ENCODE assay signal across 9 cellular contexts in genomic region chr2:170822292-170822884, GRCh38. TPM values are rescaled to one million over a fixed set of nuclear protein-coding genes. Genes with fewer than 3 reads are reported as not detected.
A peak's percentile ranks its signal among the peaks of the same experiment; 100 is the strongest.
DNase-seq lines count a peak whose midpoint lies in the region; ATAC-seq and TF ChIP-seq lines count a peak whose summit lies in the region.
"Had no signal": no experiment of that assay in that cellular context is flagged by ENCODE, and none has a peak within 500 bp of the region (broad histone marks: within the 10 kb centered on the region; RNA-seq: fewer than 3 reads in every experiment).

No MANE protein-coding gene starts in this region.

- intact Hi-C loops in activated T-helper 1 cell treated with anti-CD3 and anti-CD28 coated beads, Interleukin-12 subunit alpha, Interleukin-12 subunit beta, Interleukin-2, Interleukin-4 antibody, amounts not matched to agents 30 ng/mL and 10 ng/mL and 1 ng/mL, durations not matched to agents 14 hours and 24 hours and 36 hours (cut with micrococcal nuclease): no loop called here
- intact Hi-C loops in adrenal gland (cut with DNase I): no loop called here

- no peaks in the 10 kb centered on the region for H3K9me2 ChIP-seq in GM23338 (ENCODE audit: insufficient read depth)

- H3K36me3 ChIP-seq in GM23338 (ENCODE audit: insufficient read depth) (no peaks in the 10 kb centered on the region), iPS-20b (ENCODE audit: insufficient read depth, low read depth, low read length) (no peaks in the 10 kb centered on the region), adrenal gland (replicated peaks in 1 of 2) (no peaks in the 10 kb centered on the region)
- H3K36me3 ChIP-seq: neutrophil had no signal

- H3K27me3 Mint-ChIP-seq in GM23338 (ENCODE audit: insufficient read depth, low read depth, poor library complexity): peaks cover 97% of the 10 kb centered on the region
- peaks cover 83% of the 10 kb centered on the region for H3K27me3 Mint-ChIP-seq in activated T-helper 1 cell treated with anti-CD3 and anti-CD28 coated beads, Interleukin-12 subunit alpha, Interleukin-12 subunit beta, Interleukin-2, Interleukin-4 antibody, amounts not matched to agents 30 ng/mL and 10 ng/mL and 1 ng/mL, durations not matched to agents 14 hours and 24 hours and 36 hours (ENCODE audit: insufficient read depth)

- peaks cover 10% of the 10 kb centered on the region; the same call in 1 of the 2 replicates for H4K20me1 ChIP-seq in GM23338 (replicated peaks; ENCODE audit: insufficient read depth)

- H3K79me2 ChIP-seq in GM23338 (replicated peaks; ENCODE audit: insufficient read depth): no peaks in the 10 kb centered on the region

- H3K4me1 Mint-ChIP-seq in GM23338: peaks cover 49% of the 10 kb centered on the region
- peaks cover 29% of the 10 kb centered on the region for H3K4me1 Mint-ChIP-seq in activated T-helper 1 cell treated with anti-CD3 and anti-CD28 coated beads, Interleukin-12 subunit alpha, Interleukin-12 subunit beta, Interleukin-2, Interleukin-4 antibody, amounts not matched to agents 30 ng/mL and 10 ng/mL and 1 ng/mL, durations not matched to agents 14 hours and 24 hours and 36 hours (ENCODE audit: low read depth)

- peaks cover 21% of the 10 kb centered on the region for H3F3A ChIP-seq in GM23338 (replicated peaks; ENCODE audit: low read depth)

- TF ChIP-seq CTCF in GM23338 (conservative IDR thresholded peaks at IDR 0.05; ENCODE audit: low read depth in 2 of 2): peak; percentile 49 to 71
- TF ChIP-seq CTCF in adrenal gland (IDR thresholded peaks at IDR 0.05): no peak

- peak overlapping the region; percentile 97 for H3K4me2 ChIP-seq in GM23338

- H3K4me3 ChIP-seq in GM23338: peak overlapping the region; percentile 63
- H3K4me3 ChIP-seq in iPS-20b (ENCODE audit: low read length): peak overlapping the region; percentile 62
- no peak overlapping the region for H3K4me3 ChIP-seq in adrenal gland

- peak overlapping the region; percentile 77 for H3K4me3 Mint-ChIP-seq in GM23338
- H3K4me3 Mint-ChIP-seq in activated T-helper 1 cell treated with anti-CD3 and anti-CD28 coated beads, Interleukin-12 subunit alpha, Interleukin-12 subunit beta, Interleukin-2, Interleukin-4 antibody, amounts not matched to agents 30 ng/mL and 10 ng/mL and 1 ng/mL, durations not matched to agents 14 hours and 24 hours and 36 hours: peak overlapping the region; percentile 4

- no peaks in the 10 kb centered on the region; the same call in 2 of the 3 replicates for H3K36me3 Mint-ChIP-seq in GM23338 (ENCODE audit: low read depth)
- H3K36me3 Mint-ChIP-seq in activated T-helper 1 cell treated with anti-CD3 and anti-CD28 coated beads, Interleukin-12 subunit alpha, Interleukin-12 subunit beta, Interleukin-2, Interleukin-4 antibody, amounts not matched to agents 30 ng/mL and 10 ng/mL and 1 ng/mL, durations not matched to agents 14 hours and 24 hours and 36 hours (ENCODE audit: low read depth): peaks cover 2% of the 10 kb centered on the region

- peak overlapping the region; percentile 94 for H2AFZ ChIP-seq in GM23338

- H3K27me3 ChIP-seq in GM23338 (ENCODE audit: insufficient read depth): peaks cover 100% of the 10 kb centered on the region
- peaks cover 99% of the 10 kb centered on the region for H3K27me3 ChIP-seq in iPS-20b (ENCODE audit: insufficient read depth, low read length)
- peaks cover 18% of the 10 kb centered on the region for H3K27me3 ChIP-seq in adrenal gland

- peak; percentile 21 for ATAC-seq in GM23338
- ATAC-seq in stimulated activated naive CD8-positive, alpha-beta T cell treated with anti-CD3 and anti-CD28 coated beads, Interleukin-15, Interleukin-2, amounts not matched to agents 100 U/mL and 50 U/mL, for 24 hours: peak; percentile 57

- TF ChIP-seq POLR2A in adrenal gland (IDR thresholded peaks at IDR 0.05): no peak

- WGBS in adrenal gland, 4 donors: 51 to 69% (median 54%) methylated on average over 26 to 38 of the region's 38 CpGs

- H3K27ac Mint-ChIP-seq in GM23338: no peak overlapping the region
- H3K27ac Mint-ChIP-seq in activated T-helper 1 cell treated with anti-CD3 and anti-CD28 coated beads, Interleukin-12 subunit alpha, Interleukin-12 subunit beta, Interleukin-2, Interleukin-4 antibody, amounts not matched to agents 30 ng/mL and 10 ng/mL and 1 ng/mL, durations not matched to agents 14 hours and 24 hours and 36 hours: peak overlapping the region; percentile 43

- H3K9me3 ChIP-seq in iPS-20b (ENCODE audit: insufficient read depth, low read depth, low read length) (no peaks in the 10 kb centered on the region), adrenal gland (replicated peaks in 1 of 3) (no peaks in the 10 kb centered on the region)
- H3K9me3 ChIP-seq: neutrophil had no signal

- H3K27ac ChIP-seq in GM23338 (ENCODE audit: low read depth) (no peak overlapping the region), iPS-20b (ENCODE audit: low read length) (no peak overlapping the region), adrenal gland (no peak overlapping the region)
- H3K27ac ChIP-seq: neutrophil had no signal

- peaks cover 3% of the 10 kb centered on the region; the same call in 2 of the 3 replicates for H3K9me3 Mint-ChIP-seq in GM23338
- H3K9me3 Mint-ChIP-seq in activated T-helper 1 cell treated with anti-CD3 and anti-CD28 coated beads, Interleukin-12 subunit alpha, Interleukin-12 subunit beta, Interleukin-2, Interleukin-4 antibody, amounts not matched to agents 30 ng/mL and 10 ng/mL and 1 ng/mL, durations not matched to agents 14 hours and 24 hours and 36 hours: no peaks in the 10 kb centered on the region

- DNase-seq in GM23338 (ENCODE audit: low spot score): peak; percentile 62
- DNase-seq in activated T-helper 1 cell treated with anti-CD3 and anti-CD28 coated beads, Interleukin-12 subunit alpha, Interleukin-12 subunit beta, Interleukin-2, Interleukin-4 antibody, amounts not matched to agents 30 ng/mL and 10 ng/mL and 1 ng/mL, durations not matched to agents 14 hours and 24 hours and 36 hours (ENCODE audit: low spot score): no peak
- DNase-seq in stimulated activated naive CD8-positive, alpha-beta T cell treated with anti-CD3 and anti-CD28 coated beads, Interleukin-15, Interleukin-2, amounts not matched to agents 100 U/mL and 50 U/mL, for 24 hours: peak; percentile 69
- DNase-seq in islet precursor cell: no peak
- no peak for DNase-seq in adrenal gland
- no peak for DNase-seq in SIG-M5 treated with dmso at 0.1 percent for 504 hours (lab: John Stamatoyannopoulos, UW; ENCODE audit: unreplicated experiment)
- DNase-seq: NCI-H524 had no signal

- H3K4me1 ChIP-seq in GM23338 (ENCODE audit: insufficient read depth): peaks cover 51% of the 10 kb centered on the region
- H3K4me1 ChIP-seq in iPS-20b (ENCODE audit: insufficient read depth, low read length): no peaks in the 10 kb centered on the region; the same call in 1 of the 2 replicates
- peaks cover 4 to 37% of the 10 kb centered on the region in 2 donors for H3K4me1 ChIP-seq in adrenal gland (replicated peaks in 1 of 2)

- no peak overlapping the region for H3K9ac ChIP-seq in iPS-20b (ENCODE audit: low read depth, low read length)

TF ChIP-seq in GM23338, 12 proteins besides CTCF, POLR2A, EP300 and RAD21:
- TF ChIP-seq EZH2 (IDR thresholded peaks at IDR 0.05; ENCODE audit: low read depth, unreplicated experiment) (peak; percentile 99), JUNB (IDR thresholded peaks at IDR 0.05; ENCODE audit: unreplicated experiment) (no peak), EZH2phosphoT487 (IDR thresholded peaks at IDR 0.05; ENCODE audit: unreplicated experiment) (peak; percentile 97)

RNA-seq across cellular contexts. Expression of gene GAD1, which starts 5.7 kb away (rescaled TPM):
- total RNA-seq in GM23338 (2014; rRNA removed; shearing (Covaris generic)): 0.17 and 0.47 TPM in 2 replicates
- polyA plus RNA-seq in GM23338 (2016; fragmentation: Nextera tagmentation; extraction: Ambion mirVana): 0.34 TPM in 1 of 2 replicates, not detected in the other
- total RNA-seq in activated T-helper 1 cell treated with anti-CD3 and anti-CD28 coated beads, Interleukin-12 subunit alpha, Interleukin-12 subunit beta, Interleukin-2, Interleukin-4 antibody, amounts not matched to agents 30 ng/mL and 10 ng/mL and 1 ng/mL, durations not matched to agents 14 hours and 24 hours and 36 hours: 4.7 and 5.3 TPM in 2 replicates
- 10 to 100 TPM in 1 of 8 donors, 1 to 10 TPM in 7; 1.5 to 13.5 (median 6.0) TPM for total RNA-seq in adrenal gland
- 10 to 100 TPM in 1 of 3 donors, 1 to 10 TPM in 2; 2.0 to 18.3 (median 9.9) TPM for polyA plus RNA-seq in adrenal gland

RNA-seq across cellular contexts. Expression of gene ERICH2, which starts 52.2 kb away (rescaled TPM):
- total RNA-seq in GM23338 (2014; rRNA removed; shearing (Covaris generic)): 2.1 TPM in 1 of 2 replicates, not detected in the other
- polyA plus RNA-seq in GM23338 (2016; fragmentation: Nextera tagmentation; extraction: Ambion mirVana): 3.2 and 3.5 TPM in 2 replicates
- total RNA-seq in activated T-helper 1 cell treated with anti-CD3 and anti-CD28 coated beads, Interleukin-12 subunit alpha, Interleukin-12 subunit beta, Interleukin-2, Interleukin-4 antibody, amounts not matched to agents 30 ng/mL and 10 ng/mL and 1 ng/mL, durations not matched to agents 14 hours and 24 hours and 36 hours: not detected in 2 replicates
- total RNA-seq in adrenal gland: under 1 TPM in 2 of 8 donors, not detected in 6; 0.39 to 0.57 TPM
- 1 to 10 TPM; 1.2 to 1.7 (median 1.5) TPM for polyA plus RNA-seq in adrenal gland

Comparison
In these comparisons a context has a peak if more than half of its experiments do, and no peak if none do; other contexts are left out.
1. DNase-seq: peak in GM23338 (single experiment) and stimulated activated naive CD8-positive, alpha-beta T cell treated with anti-CD3 and anti-CD28 coated beads, Interleukin-15, Interleukin-2, amounts not matched to agents 100 U/mL and 50 U/mL, for 24 hours (single experiment); none in activated T-helper 1 cell treated with anti-CD3 and anti-CD28 coated beads, Interleukin-12 subunit alpha, Interleukin-12 subunit beta, Interleukin-2, Interleukin-4 antibody, amounts not matched to agents 30 ng/mL and 10 ng/mL and 1 ng/mL, durations not matched to agents 14 hours and 24 hours and 36 hours (single experiment), islet precursor cell (single experiment), adrenal gland (0 of 7) and SIG-M5 treated with dmso at 0.1 percent for 504 hours (single experiment).
2. H3K4me3 ChIP-seq: peak in GM23338 (single experiment) and iPS-20b (single experiment); none in adrenal gland (0 of 4).
3. CTCF ChIP-seq: peak in GM23338 (2 of 2); none in adrenal gland (0 of 6).